In the genomic region with DNA sequence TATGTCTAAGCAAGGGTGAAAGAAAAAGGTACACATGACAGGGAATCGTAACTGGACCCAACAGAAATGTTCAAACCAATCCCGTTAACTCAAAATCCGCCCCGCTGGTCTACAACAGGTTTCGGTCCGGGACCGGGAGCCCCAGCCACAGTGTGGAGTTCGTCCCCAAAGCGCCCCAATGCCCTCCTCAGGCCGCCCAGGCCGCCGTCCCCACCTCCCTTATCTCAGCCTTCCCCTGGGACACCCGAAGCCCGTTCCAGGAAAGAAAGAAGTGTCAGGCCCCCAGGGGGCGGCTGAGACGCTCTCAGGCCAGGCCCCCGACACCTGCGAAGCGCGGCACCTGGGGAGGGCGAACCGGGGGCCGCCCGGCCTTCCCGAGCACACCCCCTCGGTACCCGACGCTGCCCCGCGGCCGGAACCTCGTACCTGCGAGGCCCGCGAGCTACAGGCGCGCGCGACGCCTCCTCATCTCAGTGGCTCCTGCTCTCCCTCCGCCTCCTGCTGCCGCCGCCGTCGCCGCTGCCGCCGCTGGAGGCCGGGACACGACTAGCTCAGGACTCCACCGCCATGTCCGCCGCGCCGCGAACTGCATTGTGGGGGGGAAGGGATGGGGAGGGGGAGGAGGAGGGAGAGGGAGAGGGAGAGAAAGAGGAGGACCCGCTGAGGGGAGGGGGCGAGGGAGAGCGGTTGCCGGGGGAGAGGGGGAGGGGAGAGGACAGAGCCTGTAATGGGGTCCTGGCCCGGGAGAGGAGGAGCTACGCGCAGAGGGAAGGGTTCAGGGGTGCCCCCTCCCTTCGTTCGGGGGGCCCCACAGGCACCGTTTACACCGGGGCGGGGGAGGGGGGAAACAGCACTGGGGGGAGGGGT, we compare ENCODE assay signal across 8 cellular contexts. TPM values are rescaled to one million over a fixed set of nuclear protein-coding genes. Genes with fewer than 3 reads are reported as not detected.
A peak's percentile ranks its signal among the peaks of the same experiment; 100 is the strongest.
DNase-seq lines count a peak whose midpoint lies in the region; ATAC-seq and TF ChIP-seq lines count a peak whose summit lies in the region.

A gene with protein sequence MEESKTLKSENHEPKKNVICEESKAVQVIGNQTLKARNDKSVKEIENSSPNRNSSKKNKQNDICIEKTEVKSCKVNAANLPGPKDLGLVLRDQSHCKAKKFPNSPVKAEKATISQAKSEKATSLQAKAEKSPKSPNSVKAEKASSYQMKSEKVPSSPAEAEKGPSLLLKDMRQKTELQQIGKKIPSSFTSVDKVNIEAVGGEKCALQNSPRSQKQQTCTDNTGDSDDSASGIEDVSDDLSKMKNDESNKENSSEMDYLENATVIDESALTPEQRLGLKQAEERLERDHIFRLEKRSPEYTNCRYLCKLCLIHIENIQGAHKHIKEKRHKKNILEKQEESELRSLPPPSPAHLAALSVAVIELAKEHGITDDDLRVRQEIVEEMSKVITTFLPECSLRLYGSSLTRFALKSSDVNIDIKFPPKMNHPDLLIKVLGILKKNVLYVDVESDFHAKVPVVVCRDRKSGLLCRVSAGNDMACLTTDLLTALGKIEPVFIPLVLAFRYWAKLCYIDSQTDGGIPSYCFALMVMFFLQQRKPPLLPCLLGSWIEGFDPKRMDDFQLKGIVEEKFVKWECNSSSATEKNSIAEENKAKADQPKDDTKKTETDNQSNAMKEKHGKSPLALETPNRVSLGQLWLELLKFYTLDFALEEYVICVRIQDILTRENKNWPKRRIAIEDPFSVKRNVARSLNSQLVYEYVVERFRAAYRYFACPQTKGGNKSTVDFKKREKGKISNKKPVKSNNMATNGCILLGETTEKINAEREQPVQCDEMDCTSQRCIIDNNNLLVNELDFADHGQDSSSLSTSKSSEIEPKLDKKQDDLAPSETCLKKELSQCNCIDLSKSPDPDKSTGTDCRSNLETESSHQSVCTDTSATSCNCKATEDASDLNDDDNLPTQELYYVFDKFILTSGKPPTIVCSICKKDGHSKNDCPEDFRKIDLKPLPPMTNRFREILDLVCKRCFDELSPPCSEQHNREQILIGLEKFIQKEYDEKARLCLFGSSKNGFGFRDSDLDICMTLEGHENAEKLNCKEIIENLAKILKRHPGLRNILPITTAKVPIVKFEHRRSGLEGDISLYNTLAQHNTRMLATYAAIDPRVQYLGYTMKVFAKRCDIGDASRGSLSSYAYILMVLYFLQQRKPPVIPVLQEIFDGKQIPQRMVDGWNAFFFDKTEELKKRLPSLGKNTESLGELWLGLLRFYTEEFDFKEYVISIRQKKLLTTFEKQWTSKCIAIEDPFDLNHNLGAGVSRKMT (N-terminal part only) (minus strand): TSS at position 588 of the 867 bp plus-strand sequence. CDS start 26,812 bp downstream, outside the sequence.

- H3K27me3 ChIP-seq in HCT116 (ENCODE audit: insufficient read depth, low read length) (no peaks in the 10 kb centered on the region), upper lobe of left lung (no peaks in the 10 kb centered on the region)

- POLR2A ChIA-PET in HCT116 (lab: Charles Lee): interaction anchor here (0.6 to 1.4 kb wide), 9 partner anchors 15 to 325 kb away, joined by 3 to 6 read pairs (median 4); no protein-coding TSS in a partner anchor

- intact Hi-C loops in HCT116 (cut with micrococcal nuclease): loop anchor here (2.0 kb wide), 1 partner anchor 134 kb away; no protein-coding TSS in a partner anchor
- intact Hi-C loops in left ventricle myocardium superior (cut with micrococcal nuclease): no loop called here

- H3K9me2 ChIP-seq in HCT116 (ENCODE audit: insufficient read depth): no peaks in the 10 kb centered on the region

- TF ChIP-seq EP300 in upper lobe of left lung (IDR thresholded peaks at IDR 0.05): no peak

- ATAC-seq in HCT116 (peak; percentile 69), left ventricle myocardium superior (peak; percentile 90), upper lobe of left lung (ENCODE audit: low FRiP score in 2 of 2) (peak; percentile 89 to 90)

- TF ChIP-seq RAD21 in HCT116 (IDR thresholded peaks at IDR 0.05; ENCODE audit: low read depth): no peak

- H3K9me3 ChIP-seq in ES-I3 (ENCODE audit: control insufficient read depth, insufficient read depth, low read length): no peaks in the 10 kb centered on the region
- no peaks in the 10 kb centered on the region for H3K9me3 ChIP-seq in HCT116 (ENCODE audit: control insufficient read depth in 1 of 2, insufficient read depth in 1 of 2, low read depth in 1 of 2, low read length in 2 of 2)
- no peaks in the 10 kb centered on the region for H3K9me3 ChIP-seq in upper lobe of left lung

- CTCF ChIA-PET in HCT116 (lab: Charles Lee): interaction anchor here (0.6 kb wide), 2 partner anchors 589 to 1365 kb away, joined by 3 read pairs; no protein-coding TSS in a partner anchor

- H3K36me3 ChIP-seq in ES-I3 (ENCODE audit: insufficient read depth, low read length): no peaks in the 10 kb centered on the region
- no peaks in the 10 kb centered on the region for H3K36me3 ChIP-seq in HCT116 (ENCODE audit: control insufficient read depth in 1 of 2, insufficient read depth in 2 of 2, low read length in 2 of 2)
- no peaks in the 10 kb centered on the region for H3K36me3 ChIP-seq in upper lobe of left lung

- H3K27ac ChIP-seq in HCT116 (ENCODE audit: low read depth, low read length) (peak within 1 kb of the TSS; percentile 91), upper lobe of left lung (peak within 1 kb of the TSS; percentile 85 to 95 (median 92))

- no peaks in the 10 kb centered on the region for H3K9me3 Mint-ChIP-seq in progenitor cell of endocrine pancreas (ENCODE audit: low read depth)

- H3K36me3 Mint-ChIP-seq in progenitor cell of endocrine pancreas (ENCODE audit: insufficient read depth): no peaks in the 10 kb centered on the region

- peaks cover 3% of the 10 kb centered on the region; the same call in 1 of the 2 replicates for H4K20me1 ChIP-seq in HCT116 (ENCODE audit: insufficient read depth)

- TF ChIP-seq POLR2A in HCT116 (IDR thresholded peaks at IDR 0.05; ENCODE audit: borderline replicate concordance, extremely low read depth, insufficient read depth, insufficient read length) (peak; percentile 57), upper lobe of left lung (IDR thresholded peaks at IDR 0.05) (peak in 1 of 4 donors; percentile 54)

- BruUV-seq in HCT116 (replicated peaks; lab: Mats Ljungman, UMichigan): no TSS peak

- H3K4me1 ChIP-seq in ES-I3 (ENCODE audit: insufficient read depth, low read length): peaks cover 19% of the 10 kb centered on the region
- peaks cover 8 to 25% of the 10 kb centered on the region in 2 experiments; a peak in 2 of 4 replicates for H3K4me1 ChIP-seq in HCT116 (ENCODE audit: control insufficient read depth in 1 of 2, insufficient read depth in 2 of 2, low read length in 2 of 2)
- peaks cover 12 to 23% (median 17%) of the 10 kb centered on the region in 4 donors for H3K4me1 ChIP-seq in upper lobe of left lung

- H3K9ac ChIP-seq in ES-I3 (ENCODE audit: low read depth, low read length): peak within 1 kb of the TSS; percentile 95
- peak within 1 kb of the TSS; percentile 77 for H3K9ac ChIP-seq in HCT116 (ENCODE audit: low read length)

- peak within 1 kb of the TSS; percentile 96 for H3K27ac Mint-ChIP-seq in progenitor cell of endocrine pancreas

- RAD21 ChIA-PET in HCT116 (lab: Charles Lee; ENCODE audit: low non-redundant PET in 1 of 2, low total read pairs in 2 of 2, uncharacterized antibody in 2 of 2, unreplicated experiment in 2 of 2): interaction anchor here (0.6 to 1.1 kb wide), 5 partner anchors 33 to 472 kb away, joined by 3 to 5 read pairs (median 3); no protein-coding TSS in a partner anchor

- H3K4me3 Mint-ChIP-seq in progenitor cell of endocrine pancreas (ENCODE audit: low read depth): peak within 1 kb of the TSS; percentile 78

- H3K27me3 Mint-ChIP-seq in progenitor cell of endocrine pancreas: no peaks in the 10 kb centered on the region

- WGBS in upper lobe of left lung, 2 donors: 1% methylated on average over 21 to 64 of the region's 68 CpGs

- no peak within 1 kb of the TSS for H2AFZ ChIP-seq in HCT116 (ENCODE audit: low read depth, low read length, poor library complexity, severe bottlenecking)

- H3K4me2 ChIP-seq in HCT116 (ENCODE audit: low read length): peak within 1 kb of the TSS; percentile 79

- H3K4me1 Mint-ChIP-seq in progenitor cell of endocrine pancreas (ENCODE audit: low read depth): peaks cover 28% of the 10 kb centered on the region

- peaks cover 51% of the 10 kb centered on the region for H3K79me2 ChIP-seq in HCT116 (ENCODE audit: insufficient read depth, low read length)

- H3K4me3 ChIP-seq in HCT116 (replicated peaks in 1 of 2; ENCODE audit: low read depth in 1 of 2, low read length in 2 of 2) (peak within 1 kb of the TSS; percentile 77 to 86), upper lobe of left lung (peak within 1 kb of the TSS; percentile 84 to 97 (median 90))

- DNase-seq in HCT116 (ENCODE audit: low read depth, low spot score) (peak; percentile 48), NCI-H1092 (lab: John Stamatoyannopoulos, UW) (peak; percentile 64), T-helper 1 cell (peak; percentile 61 to 84 (median 68)), amniotic epithelial cell (ENCODE audit: low read depth) (peak; percentile 75), left ventricle myocardium superior (peak; percentile 86), progenitor cell of endocrine pancreas (ENCODE audit: low spot score, unreplicated experiment) (peak; percentile 80), upper lobe of left lung (peak; percentile 65 to 95)

- TF ChIP-seq CTCF in HCT116 (IDR thresholded peaks at IDR 0.05 in 2 of 3, conservative IDR thresholded peaks at IDR 0.05 in 1 of 3; ENCODE audit: borderline replicate concordance in 1 of 3, insufficient read depth in 1 of 3, low read depth in 2 of 3, low read length in 2 of 3) (no peak), progenitor cell of endocrine pancreas (IDR thresholded peaks at IDR 0.05; ENCODE audit: unreplicated experiment) (peak; percentile 35), upper lobe of left lung (IDR thresholded peaks at IDR 0.05) (no peak)

TF ChIP-seq in HCT116, 20 proteins besides CTCF, POLR2A, EP300 and RAD21 (continues in another document):
- no peak for TF ChIP-seq SRF (IDR thresholded peaks at IDR 0.05; ENCODE audit: low read depth)
- TF ChIP-seq SIN3A (IDR thresholded peaks at IDR 0.05; ENCODE audit: low read depth): peak; percentile 56
- TF ChIP-seq YY1 (IDR thresholded peaks at IDR 0.05; ENCODE audit: extremely low read depth, insufficient replicate concordance, low read depth, low read length): peak; percentile 91
- TF ChIP-seq POLR2AphosphoS5 (IDR thresholded peaks at IDR 0.05; ENCODE audit: low read depth, low read length): peak; percentile 58
- no peak for TF ChIP-seq FOSL1 (IDR thresholded peaks at IDR 0.05; ENCODE audit: low read depth)
- TF ChIP-seq EZH2phosphoT487 (IDR thresholded peaks at IDR 0.05; ENCODE audit: borderline replicate concordance): no peak

RNA-seq across cellular contexts. Expression of the gene that starts here (rescaled TPM):
- 50.0 TPM for total RNA-seq in HCT116 (2021; ENCODE audit: unreplicated experiment)
- polyA plus RNA-seq in HCT116 (2012): 34.5 and 37.2 TPM in 2 replicates
- total RNA-seq in left ventricle myocardium superior: 36.2 TPM
- total RNA-seq in progenitor cell of endocrine pancreas: 130 and 139 TPM in 2 replicates
- total RNA-seq in upper lobe of left lung: 10 to 100 TPM; 31.0 to 85.7 (median 55.4) TPM

Comparison
In these comparisons a context has a peak if more than half of its experiments do, and no peak if none do; other contexts are left out.
1. Peak in every context shown above with its lines: DNase-seq, ATAC-seq, H3K4me3 ChIP-seq and H3K27ac ChIP-seq.